In the genomic region with DNA sequence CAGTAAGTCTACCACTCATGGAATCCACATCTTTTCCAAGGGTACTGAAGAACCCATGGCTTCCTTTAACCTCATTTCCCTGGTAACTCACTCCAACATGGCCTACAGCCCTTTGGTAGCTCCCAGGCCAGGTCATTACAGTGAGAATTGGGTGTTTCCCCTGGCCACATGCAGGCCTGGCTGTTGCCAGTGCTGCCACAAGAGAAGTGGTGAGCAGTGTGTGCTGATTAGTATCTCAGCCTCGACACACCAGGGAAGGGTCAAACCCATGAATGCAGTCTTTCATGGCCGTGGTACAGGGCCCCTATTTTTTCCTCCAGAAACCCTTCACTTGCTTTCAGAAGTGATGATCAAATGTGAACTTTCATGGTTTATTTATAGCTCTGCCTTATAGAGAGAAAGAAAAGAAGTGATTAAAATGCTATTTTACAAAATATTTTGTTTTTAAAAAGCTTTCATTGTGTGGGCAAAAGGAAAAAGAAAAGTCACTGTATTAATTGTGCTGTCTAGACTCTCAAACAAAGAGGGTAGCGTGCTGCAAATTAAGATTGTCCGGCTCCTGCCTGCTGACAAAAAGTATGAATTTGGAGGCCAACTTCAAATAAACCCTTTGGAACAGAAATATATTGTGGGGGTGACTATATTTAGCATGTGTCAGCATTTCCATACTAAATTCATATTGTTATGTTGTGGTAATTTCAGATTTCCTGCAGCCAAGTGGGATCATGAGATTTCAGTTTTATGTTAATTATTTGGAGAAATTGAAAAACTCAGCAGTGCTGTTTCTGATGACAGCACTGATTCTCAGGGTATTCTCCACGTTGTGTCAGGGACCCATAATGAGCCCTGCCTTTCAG, we compare ENCODE assay signal across 13 cellular contexts.
A peak's percentile ranks its signal among the peaks of the same experiment; 100 is the strongest.
DNase-seq lines count a peak whose midpoint lies in the region; ATAC-seq and TF ChIP-seq lines count a peak whose summit lies in the region.
"Had no signal": no experiment of that assay in that cellular context is flagged by ENCODE, and none has a peak within 500 bp of the region (broad histone marks: within the 10 kb centered on the region; RNA-seq: fewer than 3 reads in every experiment).

No MANE protein-coding gene starts in this region.

- ATAC-seq in GM21367 (IDR thresholded peaks at IDR 0.05; ENCODE audit: unreplicated experiment) (peak; percentile 49), HG03175 (IDR thresholded peaks at IDR 0.05; ENCODE audit: unreplicated experiment) (peak; percentile 60)
- ATAC-seq: stimulated activated effector memory CD8-positive, alpha-beta T cell treated with anti-CD3 and anti-CD28 coated beads, Interleukin-12 subunit alpha, Interleukin-12 subunit beta, amount 100 ng/mL, for 72 hours had no signal

- in situ Hi-C loops in G401 (cut with HindIII; ENCODE audit: low sequenced_read_pairs): no loop called here

- no peaks in the 10 kb centered on the region for H3K9me3 Mint-ChIP-seq in progenitor cell of endocrine pancreas (ENCODE audit: low read depth)
- H3K9me3 Mint-ChIP-seq: stimulated activated effector memory CD8-positive, alpha-beta T cell treated with anti-CD3 and anti-CD28 coated beads, Interleukin-12 subunit alpha, Interleukin-12 subunit beta, amount 100 ng/mL, for 72 hours had no signal

- peaks cover 3% of the 10 kb centered on the region for H3K27me3 Mint-ChIP-seq in progenitor cell of endocrine pancreas
- H3K27me3 Mint-ChIP-seq: B cell had no signal

- H3K27ac Mint-ChIP-seq in progenitor cell of endocrine pancreas: no peak overlapping the region
- H3K27ac Mint-ChIP-seq: B cell; stimulated activated effector memory CD8-positive, alpha-beta T cell treated with anti-CD3 and anti-CD28 coated beads, Interleukin-12 subunit alpha, Interleukin-12 subunit beta, amount 100 ng/mL, for 72 hours had no signal

- DNase-seq in GM10266 (ENCODE audit: extremely low spot score) (peak; percentile 16), head of caudate nucleus (peak in 39 of 42 donors; percentile 20 to 73 (median 46)), occipital lobe (lab: John Stamatoyannopoulos, UW) (no peak), progenitor cell of endocrine pancreas (ENCODE audit: low spot score, unreplicated experiment) (no peak), G401 (ENCODE audit: low spot score) (no peak)
- DNase-seq in activated CD4-positive, alpha-beta T cell treated with anti-CD3 and anti-CD28 coated beads for 4 hours: no peak
- DNase-seq: activated CD4-positive, alpha-beta T cell treated with anti-CD3 and anti-CD28 coated beads for 48 hours; NCI-H1436; small intestine had no signal

- no peak for TF ChIP-seq CTCF in GM10266 (IDR thresholded peaks at IDR 0.05; ENCODE audit: control insufficient read depth, insufficient read depth, low read depth, missing control alignments)
- TF ChIP-seq CTCF in progenitor cell of endocrine pancreas (IDR thresholded peaks at IDR 0.05; ENCODE audit: unreplicated experiment): no peak

- H3K4me1 Mint-ChIP-seq in progenitor cell of endocrine pancreas (ENCODE audit: low read depth): peaks cover 7% of the 10 kb centered on the region
- H3K4me1 Mint-ChIP-seq: stimulated activated effector memory CD8-positive, alpha-beta T cell treated with anti-CD3 and anti-CD28 coated beads, Interleukin-12 subunit alpha, Interleukin-12 subunit beta, amount 100 ng/mL, for 72 hours had no signal

- H3K36me3 Mint-ChIP-seq in progenitor cell of endocrine pancreas (ENCODE audit: insufficient read depth): no peaks in the 10 kb centered on the region
- H3K36me3 Mint-ChIP-seq: stimulated activated effector memory CD8-positive, alpha-beta T cell treated with anti-CD3 and anti-CD28 coated beads, Interleukin-12 subunit alpha, Interleukin-12 subunit beta, amount 100 ng/mL, for 72 hours had no signal

- intact Hi-C loops in head of caudate nucleus (cut with DNase I): no loop called here

- no peak overlapping the region for H3K4me3 Mint-ChIP-seq in progenitor cell of endocrine pancreas (ENCODE audit: low read depth)
- H3K4me3 Mint-ChIP-seq: B cell; stimulated activated effector memory CD8-positive, alpha-beta T cell treated with anti-CD3 and anti-CD28 coated beads, Interleukin-12 subunit alpha, Interleukin-12 subunit beta, amount 100 ng/mL, for 72 hours had no signal

Comparison
In these comparisons a context has a peak if more than half of its experiments do, and no peak if none do; other contexts are left out.
1. DNase-seq: peak in GM10266 (single experiment) and head of caudate nucleus (39 of 42); none in occipital lobe (single experiment), progenitor cell of endocrine pancreas (single experiment), G401 (single experiment) and activated CD4-positive, alpha-beta T cell treated with anti-CD3 and anti-CD28 coated beads for 4 hours (0 of 2).